21 cellular contexts compared by ENCODE assay signal in genomic region chr16:15482748-15483118, GRCh38. TPM values are rescaled to one million over a fixed set of nuclear protein-coding genes. Genes with fewer than 3 reads are reported as not detected.
DNase-seq lines count a peak whose midpoint lies in the region; ATAC-seq and TF ChIP-seq lines count a peak whose summit lies in the region.
"Had no signal": no experiment of that assay in that cellular context is flagged by ENCODE, and none has a peak within 500 bp of the region (broad histone marks: within the 10 kb centered on the region; RNA-seq: fewer than 3 reads in every experiment).

No MANE protein-coding gene starts in this region.

- H2BK20ac ChIP-seq in IMR-90 (ENCODE audit: low read depth, low read length): no peak overlapping the region

- ATAC-seq in IMR-90 (ENCODE audit: low read depth) (no peak), HG03439 (IDR thresholded peaks at IDR 0.05; ENCODE audit: unreplicated experiment) (no peak), HG03571 (IDR thresholded peaks at IDR 0.05; ENCODE audit: unreplicated experiment) (no peak)
- ATAC-seq: natural killer cell had no signal

- DNase-seq in Calu3 (no peak), IMR-90 (no peak), mammary epithelial cell (no peak), NCI-H446 (lab: John Stamatoyannopoulos, UW) (no peak)
- DNase-seq: activated naive CD8-positive, alpha-beta T cell treated with anti-CD3 and anti-CD28 coated beads, Interleukin-2, amount 10 ng/mL, durations not matched to agents 7 days and 5 days; activated T-cell treated with anti-CD3 and anti-CD28 coated beads, Interleukin-2, amount 50 U/mL, for 1 hour; CD8-positive, alpha-beta memory T cell; GF-D8; Kasumi-1; natural killer cell; NCI-H1048; NCI-H187; Right ventricle myocardium superior had no signal

- BruUV-seq in Calu3 (replicated peaks; lab: Mats Ljungman, UMichigan) (no TSS peak), IMR-90 (replicated peaks; lab: Mats Ljungman, UMichigan) (no TSS peak), mammary epithelial cell (replicated peaks; lab: Mats Ljungman, UMichigan) (no TSS peak)

- no peak overlapping the region for H3K56ac ChIP-seq in IMR-90 (ENCODE audit: extremely low read depth, insufficient read depth, low read length)

- H3K4me1 Mint-ChIP-seq in Calu3 (ENCODE audit: low read depth, unreplicated experiment): peaks cover 18% of the 10 kb centered on the region
- H3K4me1 Mint-ChIP-seq: CD8-positive, alpha-beta memory T cell; endodermal cell had no signal

- intact Hi-C loops in Calu3 (cut with micrococcal nuclease; ENCODE audit: unreplicated experiment) (loop anchor here (1.0 kb wide), 1 partner anchor 159 kb away; no protein-coding TSS in a partner anchor), IMR-90 (cut with micrococcal nuclease) (loop anchor here (5.0 kb wide), 1 partner anchor 70 kb away; no protein-coding TSS in a partner anchor), mammary epithelial cell (cut with micrococcal nuclease) (loop anchor here (2.0 to 10.0 kb wide), 3 partner anchors 65 to 222 kb away; no protein-coding TSS in a partner anchor)

- H3K9ac ChIP-seq in IMR-90 (ENCODE audit: low read depth, low read length) (no peak overlapping the region), mammary epithelial cell (ENCODE audit: insufficient read depth, low read length) (no peak overlapping the region), rectal smooth muscle tissue (ENCODE audit: low read length) (no peak overlapping the region)

- no peak overlapping the region for H2BK15ac ChIP-seq in IMR-90 (ENCODE audit: low read depth, low read length)

- in situ Hi-C loops in IMR-90 (cut with MboI; ENCODE audit: low sequenced_read_pairs) (no loop called here), mammary epithelial cell (cut with MboI; ENCODE audit: low sequenced_read_pairs in 2 of 2) (no loop called here)

- H3K79me1 ChIP-seq in IMR-90 (ENCODE audit: low read depth in 1 of 2, low read length in 2 of 2): peaks cover 22 to 47% of the 10 kb centered on the region in 2 experiments

- H3K4me1 ChIP-seq in IMR-90 (ENCODE audit: control insufficient read depth, insufficient read depth, low read length) (peaks cover 8% of the 10 kb centered on the region), mammary epithelial cell (ENCODE audit: insufficient read depth, low read length) (peaks cover 13% of the 10 kb centered on the region), rectal smooth muscle tissue (ENCODE audit: control insufficient read depth, insufficient read depth, low read length) (peaks cover 3% of the 10 kb centered on the region)

- H3K18ac ChIP-seq in IMR-90 (ENCODE audit: low read depth, low read length): no peak overlapping the region

- CTCF ChIA-PET in Calu3 (lab: Charles Lee): interaction anchor here (0.9 to 1.0 kb wide), 2 partner anchors 68 to 162 kb away, joined by 3 to 8 read pairs; no protein-coding TSS in a partner anchor
- CTCF ChIA-PET in IMR-90 (lab: Yijun Ruan, JAX): interaction anchor here (0.6 kb wide), 1 partner anchor 200 kb away, joined by 3 read pairs; no protein-coding TSS in a partner anchor
- CTCF ChIA-PET in mammary epithelial cell (lab: Charles Lee; ENCODE audit: low non-redundant PET): no interaction called here

- peaks cover 7% of the 10 kb centered on the region for H3K36me3 Mint-ChIP-seq in Calu3 (ENCODE audit: insufficient read depth, unreplicated experiment)
- H3K36me3 Mint-ChIP-seq: activated naive CD8-positive, alpha-beta T cell treated with anti-CD3 and anti-CD28 coated beads, Interleukin-2, amount 10 ng/mL, durations not matched to agents 7 days and 5 days; natural killer cell; stimulated activated effector memory CD8-positive, alpha-beta T cell treated with anti-CD3 and anti-CD28 coated beads, Interleukin-12 subunit alpha, Interleukin-12 subunit beta, amount 100 ng/mL, for 72 hours; WTC11 had no signal

- POLR2A ChIA-PET in IMR-90 (lab: Charles Lee; ENCODE audit: unreplicated experiment): no interaction called here

- peak overlapping the region; percentile 27 for H2BK5ac ChIP-seq in IMR-90 (ENCODE audit: low read depth, low read length, poor library complexity, severe bottlenecking)

- H3K27me3 ChIP-seq in IMR-90 (ENCODE audit: control insufficient read depth, insufficient read depth, low read length): no peaks in the 10 kb centered on the region
- no peaks in the 10 kb centered on the region for H3K27me3 ChIP-seq in mammary epithelial cell (ENCODE audit: insufficient read depth, low read length)
- H3K27me3 ChIP-seq in rectal smooth muscle tissue (ENCODE audit: control insufficient read depth, insufficient read depth, low read length): no peaks in the 10 kb centered on the region
- H3K27me3 ChIP-seq: pancreas had no signal

- no peak for TF ChIP-seq RAD21 in IMR-90 (IDR thresholded peaks at IDR 0.05; ENCODE audit: low read length)

- H2BK120ac ChIP-seq in IMR-90 (ENCODE audit: low read depth, low read length): no peak overlapping the region

- H3K27me3 Mint-ChIP-seq in Calu3 (ENCODE audit: unreplicated experiment): no peaks in the 10 kb centered on the region
- H3K27me3 Mint-ChIP-seq: activated naive CD8-positive, alpha-beta T cell treated with anti-CD3 and anti-CD28 coated beads, Interleukin-2, amount 10 ng/mL, durations not matched to agents 7 days and 5 days had no signal

- no peak overlapping the region for H3K4me2 ChIP-seq in IMR-90 (ENCODE audit: low read depth, low read length)
- peak overlapping the region; percentile 52 for H3K4me2 ChIP-seq in mammary epithelial cell (ENCODE audit: insufficient read depth, low read depth, low read length)

- dilution Hi-C loops in IMR-90 (cut with HindIII; ENCODE audit: low sequenced_read_pairs, unreplicated experiment) (no loop called here), mammary epithelial cell (cut with HindIII; ENCODE audit: low sequenced_read_pairs) (no loop called here)

- H3K27ac ChIP-seq in IMR-90 (ENCODE audit: insufficient read depth, low read length) (no peak overlapping the region), mammary epithelial cell (ENCODE audit: insufficient read depth, low read depth, low read length) (no peak overlapping the region), rectal smooth muscle tissue (ENCODE audit: low read depth, low read length) (peak overlapping the region; percentile 37)
- H3K27ac ChIP-seq: thoracic aorta had no signal

- 100% methylated on average over 2 of the region's 6 CpGs; no CpG with 5 or more reads in 1 of the 2 experiments for WGBS in IMR-90 (ENCODE audit: extremely low coverage in 2 of 2, insufficient read length in 1 of 2), 2 experiments
- WGBS in mammary epithelial cell (ENCODE audit: low coverage, missing lambda C conversion rate): 99% methylated on average over 6 of the region's 6 CpGs

- H3K9me3 Mint-ChIP-seq in Calu3 (ENCODE audit: low read depth, unreplicated experiment): no peaks in the 10 kb centered on the region
- H3K9me3 Mint-ChIP-seq: CD8-positive, alpha-beta memory T cell; endodermal cell; natural killer cell; stimulated activated effector memory CD8-positive, alpha-beta T cell treated with anti-CD3 and anti-CD28 coated beads, Interleukin-12 subunit alpha, Interleukin-12 subunit beta, amount 100 ng/mL, for 72 hours; WTC11 had no signal

- H4K91ac ChIP-seq in IMR-90 (ENCODE audit: insufficient read depth, low read depth, low read length): no peak overlapping the region

- no peak for TF ChIP-seq POLR2A in IMR-90 (IDR thresholded peaks at IDR 0.05; ENCODE audit: low read depth, low read length)

- H4K20me1 ChIP-seq in IMR-90 (ENCODE audit: insufficient read depth, low read length) (peaks cover 5% of the 10 kb centered on the region), mammary epithelial cell (ENCODE audit: insufficient read depth, low read length) (no peaks in the 10 kb centered on the region)

- H3K9me3 ChIP-seq in IMR-90 (ENCODE audit: control insufficient read depth, insufficient read depth, low read length) (no peaks in the 10 kb centered on the region), mammary epithelial cell (replicated peaks; ENCODE audit: insufficient read depth, low read length) (no peaks in the 10 kb centered on the region)
- H3K9me3 ChIP-seq: pancreas, thoracic aorta had no signal

- H4K8ac ChIP-seq in IMR-90 (ENCODE audit: low read depth in 2 of 2, low read length in 2 of 2): no peak overlapping the region

- H3K9me1 ChIP-seq in IMR-90 (ENCODE audit: insufficient read depth, low read length): peaks cover 11% of the 10 kb centered on the region

- H2AK5ac ChIP-seq in IMR-90 (ENCODE audit: low read depth, low read length): no peak overlapping the region

- no peak overlapping the region for H3K23ac ChIP-seq in IMR-90 (ENCODE audit: low read depth, low read length)

- no peak overlapping the region for H3K14ac ChIP-seq in IMR-90 (replicated peaks; ENCODE audit: low read depth, low read length)

- H3K4me3 Mint-ChIP-seq in Calu3 (ENCODE audit: low read depth, unreplicated experiment): no peak overlapping the region
- H3K4me3 Mint-ChIP-seq: activated naive CD8-positive, alpha-beta T cell treated with anti-CD3 and anti-CD28 coated beads, Interleukin-2, amount 10 ng/mL, durations not matched to agents 7 days and 5 days; CD8-positive, alpha-beta memory T cell; endodermal cell; natural killer cell; WTC11 had no signal

- no peak overlapping the region for H3K4ac ChIP-seq in IMR-90 (ENCODE audit: low read depth, low read length)

- no peak overlapping the region for H2AFZ ChIP-seq in IMR-90 (replicated peaks; ENCODE audit: low read length, poor library complexity)
- H2AFZ ChIP-seq in mammary epithelial cell (ENCODE audit: low read depth, low read length): no peak overlapping the region

- TF ChIP-seq CTCF in Calu3 (IDR thresholded peaks at IDR 0.05; ENCODE audit: unreplicated experiment) (no peak), IMR-90 (conservative IDR thresholded peaks at IDR 0.05; ENCODE audit: low read depth, low read length) (no peak), mammary epithelial cell (conservative IDR thresholded peaks at IDR 0.05 in 1 of 2, IDR thresholded peaks at IDR 0.05 in 1 of 2; ENCODE audit: extremely low read depth in 1 of 2, insufficient read depth in 1 of 2, low read depth in 1 of 2, low read length in 2 of 2) (no peak)

- H3K27ac Mint-ChIP-seq in Calu3 (ENCODE audit: unreplicated experiment): peak overlapping the region; percentile 83
- H3K27ac Mint-ChIP-seq: activated naive CD8-positive, alpha-beta T cell treated with anti-CD3 and anti-CD28 coated beads, Interleukin-2, amount 10 ng/mL, durations not matched to agents 7 days and 5 days; stimulated activated effector memory CD8-positive, alpha-beta T cell treated with anti-CD3 and anti-CD28 coated beads, Interleukin-12 subunit alpha, Interleukin-12 subunit beta, amount 100 ng/mL, for 72 hours had no signal

- H4K5ac ChIP-seq in IMR-90 (ENCODE audit: low read depth, low read length): no peak overlapping the region

- no peaks in the 10 kb centered on the region for H3K79me2 ChIP-seq in mammary epithelial cell (ENCODE audit: insufficient read depth, low read length)

- H3K36me3 ChIP-seq in IMR-90 (ENCODE audit: control insufficient read depth, insufficient read depth, low read length) (no peaks in the 10 kb centered on the region; the same call in 1 of the 2 replicates), mammary epithelial cell (ENCODE audit: insufficient read depth, low read length) (no peaks in the 10 kb centered on the region), rectal smooth muscle tissue (ENCODE audit: control insufficient read depth, insufficient read depth, low read length) (no peaks in the 10 kb centered on the region)
- H3K36me3 ChIP-seq: pancreas, thoracic aorta had no signal

- no peak overlapping the region for H2AK9ac ChIP-seq in IMR-90 (replicated peaks; ENCODE audit: low read depth, low read length, poor library complexity)

- H3K4me3 ChIP-seq in IMR-90 (ENCODE audit: insufficient read depth, low read depth, low read length): no peak overlapping the region
- no peak overlapping the region for H3K4me3 ChIP-seq in mammary epithelial cell (replicated peaks in 1 of 3; ENCODE audit: insufficient read depth in 1 of 3, low read depth in 2 of 3, low read length in 3 of 3)
- no peak overlapping the region for H3K4me3 ChIP-seq in rectal smooth muscle tissue (ENCODE audit: low read length)
- H3K4me3 ChIP-seq: pancreas, thoracic aorta had no signal

RNA-seq across cellular contexts. Expression of gene BMERB1, which starts 48.3 kb away (rescaled TPM):
- total RNA-seq in Calu3 (2022): 3.0 TPM in 2 replicates
- 22.5 and 22.6 TPM in 2 replicates for total RNA-seq in IMR-90 (2012; rRNA removed)
- 31.2 and 32.9 TPM in 2 replicates for polyA plus RNA-seq in IMR-90 (2012; rRNA removed)
- polyA plus RNA-seq in IMR-90 (2012; cell fraction: cytosol; rRNA removed): 21.4 and 35.3 TPM in 2 replicates
- 27.4 and 30.5 TPM in 2 replicates for polyA plus RNA-seq in IMR-90 (2012; cell fraction: nucleus; rRNA removed; ENCODE audit: low replicate concordance)
- 10 to 100 TPM; 15.7 to 18.5 TPM for total RNA-seq in mammary epithelial cell
- 9.4 TPM for polyA plus RNA-seq in mammary epithelial cell
- 0.67 TPM for polyA minus RNA-seq in mammary epithelial cell
